Comparison of ENCODE assay signal across 24 cellular contexts in the genomic region with DNA sequence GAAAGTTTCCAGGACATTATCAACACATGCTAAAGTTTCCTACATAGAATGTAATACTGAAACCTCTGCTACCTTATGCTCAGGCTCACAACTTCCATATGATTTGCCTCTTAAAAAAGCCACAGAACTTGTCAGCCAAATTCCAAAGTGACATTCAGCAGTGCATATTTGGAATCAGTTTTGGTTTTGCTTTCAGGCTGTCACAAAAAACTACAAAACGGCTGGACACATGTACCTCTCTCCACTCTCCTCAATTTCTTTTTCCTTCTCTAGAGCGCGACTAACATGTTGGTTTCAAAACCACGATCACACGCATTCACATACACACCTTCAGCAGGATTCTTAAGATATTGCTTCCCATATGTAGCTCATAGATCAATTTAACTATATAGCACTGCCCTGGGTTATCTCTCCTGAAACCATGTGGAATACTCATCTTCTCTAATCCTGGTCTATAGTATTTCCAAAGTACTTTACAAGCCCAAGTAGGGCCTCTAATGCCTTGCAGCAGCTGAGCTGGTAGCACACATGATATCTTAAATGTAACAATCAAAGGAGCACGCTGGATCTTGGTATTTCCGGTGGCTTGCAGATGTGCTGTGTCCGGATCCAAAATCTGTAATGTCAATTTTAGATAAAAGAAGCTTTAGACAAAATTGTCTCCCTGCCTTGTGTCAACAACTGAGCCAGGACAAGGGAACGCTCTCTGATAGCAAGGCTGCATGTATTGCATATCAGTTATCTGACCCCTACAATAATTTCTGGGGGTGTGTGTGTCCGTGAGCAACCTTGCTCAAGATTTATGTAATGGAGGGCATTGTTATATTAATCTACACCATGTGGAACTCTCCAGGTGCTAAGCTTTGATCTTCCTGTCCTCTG.
"Had no signal": no experiment of that assay in that cellular context is flagged by ENCODE, and none has a peak within 500 bp of the region (broad histone marks: within the 10 kb centered on the region; RNA-seq: fewer than 3 reads in every experiment).

No MANE protein-coding gene starts in this region.

- H3K9me3 ChIP-seq: esophagus squamous epithelium, heart right ventricle, left ventricle myocardium inferior, pancreas, psoas muscle, testis, tibial nerve had no signal

- H3K4me3 ChIP-seq: esophagus squamous epithelium, heart right ventricle, left ventricle myocardium inferior, lung, pancreas, psoas muscle, skin epidermis, testis, tibial nerve had no signal

- H3K27me3 Mint-ChIP-seq: dendritic cell treated with granulocyte-macrophage colony-stimulating factor and Interleukin-4, amounts not matched to agents 40 ng/mL and 50 ng/mL, for 4 days; stimulated activated naive B cell treated with anti-CD40 and anti-IgM and Interleukin-4, amounts not matched to agents 10 μg/mL and 1 μg/mL and 100 μg/mL, for 72 hours; stimulated activated naive CD8-positive, alpha-beta T cell treated with anti-CD3 and anti-CD28 coated beads, Interleukin-15, amount 100 ng/mL, for 72 hours had no signal

- H3K27me3 ChIP-seq: esophagus squamous epithelium, heart right ventricle, pancreas, testis, tibial nerve had no signal

- ATAC-seq: natural killer cell treated with Interleukin-12 subunit alpha and Interleukin-12 subunit beta and Interleukin-15 and Interleukin-18, amount 100 ng/mL, for 72 hours; psoas muscle; sciatic nerve; stimulated activated naive B cell treated with anti-CD40 and anti-IgM and Interleukin-4, amounts not matched to agents 10 μg/mL and 1 μg/mL and 100 μg/mL, for 72 hours; stimulated activated naive CD8-positive, alpha-beta T cell treated with anti-CD3 and anti-CD28 coated beads, Interleukin-15, amount 100 ng/mL, for 72 hours had no signal

- H3K36me3 ChIP-seq: esophagus squamous epithelium, heart right ventricle, left ventricle myocardium inferior, pancreas, tibial nerve had no signal

- H3K4me1 Mint-ChIP-seq: stimulated activated naive B cell treated with anti-CD40 and anti-IgM and Interleukin-4, amounts not matched to agents 10 μg/mL and 1 μg/mL and 100 μg/mL, for 72 hours; stimulated activated naive CD8-positive, alpha-beta T cell treated with anti-CD3 and anti-CD28 coated beads, Interleukin-15, amount 100 ng/mL, for 72 hours had no signal

- DNase-seq: cerebellar nuclear complex; esophagus squamous epithelium; foreskin melanocyte; heart right ventricle; hypothalamus; kidney glomerular epithelial cell; left ventricle myocardium inferior; mesenchymal stem cell; midbrain; occipital lobe; pancreas; psoas muscle; retina; stimulated activated CD4-positive, alpha-beta T cell treated with anti-CD3 and anti-CD28 coated beads, Interleukin-2, amount 100 ng/mL, for 24 hours; stimulated activated CD4-positive, alpha-beta T cell treated with anti-CD3 and anti-CD28 coated beads, Interleukin-4, amount 100 ng/mL, for 4 hours; stimulated activated naive B cell treated with anti-CD40 and anti-IgM and Interleukin-4, amounts not matched to agents 10 μg/mL and 1 μg/mL and 100 μg/mL, for 72 hours; stimulated activated naive CD8-positive, alpha-beta T cell treated with anti-CD3 and anti-CD28 coated beads, Interleukin-15, amount 100 ng/mL, for 72 hours; testis had no signal

- H3K4me3 Mint-ChIP-seq: dendritic cell treated with granulocyte-macrophage colony-stimulating factor and Interleukin-4, amounts not matched to agents 40 ng/mL and 50 ng/mL, for 4 days; natural killer cell treated with Interleukin-12 subunit alpha and Interleukin-12 subunit beta and Interleukin-15 and Interleukin-18, amount 100 ng/mL, for 72 hours; stimulated activated naive B cell treated with anti-CD40 and anti-IgM and Interleukin-4, amounts not matched to agents 10 μg/mL and 1 μg/mL and 100 μg/mL, for 72 hours; stimulated activated naive CD8-positive, alpha-beta T cell treated with anti-CD3 and anti-CD28 coated beads, Interleukin-15, amount 100 ng/mL, for 72 hours had no signal

- H3K4me1 ChIP-seq: esophagus squamous epithelium, testis had no signal

- H3K27ac Mint-ChIP-seq: dendritic cell treated with granulocyte-macrophage colony-stimulating factor and Interleukin-4, amounts not matched to agents 40 ng/mL and 50 ng/mL, for 4 days; natural killer cell treated with Interleukin-12 subunit alpha and Interleukin-12 subunit beta and Interleukin-15 and Interleukin-18, amount 100 ng/mL, for 72 hours; stimulated activated naive B cell treated with anti-CD40 and anti-IgM and Interleukin-4, amounts not matched to agents 10 μg/mL and 1 μg/mL and 100 μg/mL, for 72 hours; stimulated activated naive CD8-positive, alpha-beta T cell treated with anti-CD3 and anti-CD28 coated beads, Interleukin-15, amount 100 ng/mL, for 72 hours had no signal

- H3K9me3 Mint-ChIP-seq: dendritic cell treated with granulocyte-macrophage colony-stimulating factor and Interleukin-4, amounts not matched to agents 40 ng/mL and 50 ng/mL, for 4 days; natural killer cell treated with Interleukin-12 subunit alpha and Interleukin-12 subunit beta and Interleukin-15 and Interleukin-18, amount 100 ng/mL, for 72 hours; stimulated activated naive B cell treated with anti-CD40 and anti-IgM and Interleukin-4, amounts not matched to agents 10 μg/mL and 1 μg/mL and 100 μg/mL, for 72 hours; stimulated activated naive CD8-positive, alpha-beta T cell treated with anti-CD3 and anti-CD28 coated beads, Interleukin-15, amount 100 ng/mL, for 72 hours had no signal

- H3K36me3 Mint-ChIP-seq: natural killer cell treated with Interleukin-12 subunit alpha and Interleukin-12 subunit beta and Interleukin-15 and Interleukin-18, amount 100 ng/mL, for 72 hours; stimulated activated naive B cell treated with anti-CD40 and anti-IgM and Interleukin-4, amounts not matched to agents 10 μg/mL and 1 μg/mL and 100 μg/mL, for 72 hours had no signal
